ENCODE assay signal across 8 cellular contexts in genomic region chr1:44406761-44407429, GRCh38. TPM values are rescaled to one million over a fixed set of nuclear protein-coding genes. Genes with fewer than 3 reads are reported as not detected.
DNase-seq lines count a peak whose midpoint lies in the region; ATAC-seq and TF ChIP-seq lines count a peak whose summit lies in the region.

No MANE protein-coding gene starts in this region.

- H3K27ac Mint-ChIP-seq in H9 = no peak overlapping the region
- no peak overlapping the region for H3K27ac Mint-ChIP-seq in activated CD8-positive, alpha-beta T cell treated with anti-CD3 and anti-CD28 coated beads for 36 hours

- CTCF ChIA-PET in activated CD8-positive, alpha-beta T cell treated with anti-CD3 and anti-CD28 coated beads for 36 hours (lab: Charles Lee) = no interaction called here

- H4K20me1 ChIP-seq in H9 (ENCODE audit: control insufficient read depth, insufficient read depth, insufficient read length) = no peaks in the 10 kb centered on the region

- no peak overlapping the region for H4K5ac ChIP-seq in H9 (ENCODE audit: insufficient read length, low read depth, low read length)

- peak overlapping the region; percentile 24; the same call in 1 of the 2 replicates for H3K14ac ChIP-seq in H9 (ENCODE audit: insufficient read depth, low read length)

- H3T11ph ChIP-seq in H9 (ENCODE audit: low read length) = no peak overlapping the region

- peaks cover 0 to under 1% (median 0%) of the 10 kb centered on the region in 3 experiments; a peak in 1 of 7 replicates for H3K36me3 Mint-ChIP-seq in H9 (ENCODE audit: insufficient read depth in 1 of 3, low read depth in 3 of 3)
- H3K36me3 Mint-ChIP-seq in activated CD8-positive, alpha-beta T cell treated with anti-CD3 and anti-CD28 coated beads for 36 hours (ENCODE audit: low read depth) = no peaks in the 10 kb centered on the region

- H3K79me1 ChIP-seq in H9 (ENCODE audit: insufficient read depth, low read depth, low read length, poor library complexity, severe bottlenecking) = no peaks in the 10 kb centered on the region

- no peak overlapping the region for H4K8ac ChIP-seq in H9 (replicated peaks; ENCODE audit: insufficient read length, low read depth, low read length)

- H3K27ac ChIP-seq in H9 (ENCODE audit: insufficient read length, low read depth, low read length) (no peak overlapping the region), iPS DF 6.9 (ENCODE audit: low read length) (no peak overlapping the region), spleen (no peak overlapping the region)

- H3K9ac ChIP-seq in H9 (ENCODE audit: extremely low read depth, insufficient read length, low read length) = no peak overlapping the region

- no peaks in the 10 kb centered on the region for H3K79me2 ChIP-seq in H9 (ENCODE audit: insufficient read depth, low read length)

- H2AK5ac ChIP-seq in H9 (ENCODE audit: insufficient read length, low read length) = no peak overlapping the region

- POLR2A ChIA-PET in activated CD8-positive, alpha-beta T cell treated with anti-CD3 and anti-CD28 coated beads for 36 hours (lab: Charles Lee) = interaction anchor here (0.6 kb wide), 1 partner anchor 155 kb away, joined by 3 read pairs; no protein-coding TSS in a partner anchor

- no peak overlapping the region for H4K91ac ChIP-seq in H9 (ENCODE audit: insufficient read length, low read depth, low read length)

- no peaks in the 10 kb centered on the region for H3K9me3 Mint-ChIP-seq in H9
- no peaks in the 10 kb centered on the region for H3K9me3 Mint-ChIP-seq in activated CD8-positive, alpha-beta T cell treated with anti-CD3 and anti-CD28 coated beads for 36 hours

- peak overlapping the region; percentile 88 to 99 for H3K4me3 Mint-ChIP-seq in H9
- peak overlapping the region; percentile 76 for H3K4me3 Mint-ChIP-seq in activated CD8-positive, alpha-beta T cell treated with anti-CD3 and anti-CD28 coated beads for 36 hours

- H2BK12ac ChIP-seq in H9 (ENCODE audit: insufficient read length, low read depth, low read length) = no peak overlapping the region

- H3K4ac ChIP-seq in H9 (ENCODE audit: low read depth, low read length) = no peak overlapping the region

- intact Hi-C loops in activated CD8-positive, alpha-beta T cell treated with anti-CD3 and anti-CD28 coated beads for 36 hours (cut with micrococcal nuclease) = no loop called here
- intact Hi-C loops in spleen (cut with DNase I; ENCODE audit: low total_unique reads) (no loop called here), left colon (cut with DNase I, micrococcal nuclease) (loop anchor here in 1 of 2 donors (10.0 kb wide), 1 partner anchor 248 kb away; no protein-coding TSS in a partner anchor)

- H3K4me2 ChIP-seq in H9 (ENCODE audit: insufficient read depth, insufficient read length, low read length) = peak overlapping the region; percentile 83

- no peak for TF ChIP-seq POLR2A in spleen (IDR thresholded peaks at IDR 0.05)

- H3K4me1 ChIP-seq in H9 (ENCODE audit: insufficient read depth, low read length) (no peaks in the 10 kb centered on the region; the same call in 1 of the 2 replicates), iPS DF 6.9 (ENCODE audit: control insufficient read depth, insufficient read depth, low read length) (no peaks in the 10 kb centered on the region), spleen (peaks cover 27 to 55% (median 49%) of the 10 kb centered on the region in 6 donors)

- TF ChIP-seq CTCF in H9 (conservative IDR thresholded peaks at IDR 0.05) (no peak), spleen (IDR thresholded peaks at IDR 0.05 in 8 of 11, conservative IDR thresholded peaks at IDR 0.05 in 3 of 11) (no peak)
- no peak for TF ChIP-seq CTCF in activated CD8-positive, alpha-beta T cell treated with anti-CD3 and anti-CD28 coated beads for 36 hours (IDR thresholded peaks at IDR 0.05)

- H3K4me1 Mint-ChIP-seq in H9 = peaks cover 9 to 15% of the 10 kb centered on the region in 2 experiments
- peaks cover 12% of the 10 kb centered on the region for H3K4me1 Mint-ChIP-seq in activated CD8-positive, alpha-beta T cell treated with anti-CD3 and anti-CD28 coated beads for 36 hours (ENCODE audit: low read depth)

- no peak overlapping the region for H2AFZ ChIP-seq in H9 (ENCODE audit: low read length)

- H3K27me3 Mint-ChIP-seq in H9 (ENCODE audit: low read depth) = peaks cover 46% of the 10 kb centered on the region
- H3K27me3 Mint-ChIP-seq in activated CD8-positive, alpha-beta T cell treated with anti-CD3 and anti-CD28 coated beads for 36 hours = peaks cover 49% of the 10 kb centered on the region

- H3K56ac ChIP-seq in H9 (ENCODE audit: insufficient read length, low read depth, low read length) = no peak overlapping the region

- no peak for ATAC-seq in activated CD8-positive, alpha-beta T cell treated with anti-CD3 and anti-CD28 coated beads for 36 hours
- ATAC-seq in left colon = no peak
- no peak for ATAC-seq in GM21529 (IDR thresholded peaks at IDR 0.05; ENCODE audit: unreplicated experiment)
- ATAC-seq in GM19035 (IDR thresholded peaks at IDR 0.05; ENCODE audit: unreplicated experiment) = no peak

- no peak overlapping the region for H2BK20ac ChIP-seq in H9 (ENCODE audit: low read depth, low read length, poor library complexity, severe bottlenecking)

- H2BK15ac ChIP-seq in H9 (ENCODE audit: low read depth, low read length) = no peak overlapping the region

- H3K18ac ChIP-seq in H9 (ENCODE audit: insufficient read length, low read depth, low read length) = no peak overlapping the region

- H3K27me3 ChIP-seq in H9 (ENCODE audit: insufficient read depth, low read length) (peaks cover 32% of the 10 kb centered on the region; the same call in 1 of the 2 replicates), iPS DF 6.9 (ENCODE audit: control insufficient read depth, insufficient read depth, low read length) (peaks cover 21% of the 10 kb centered on the region; the same call in 1 of the 2 replicates), spleen (replicated peaks in 1 of 7) (peaks cover 14 to 100% (median 100%) of the 10 kb centered on the region in 7 donors)

- H3K9me3 ChIP-seq in H9 (ENCODE audit: control insufficient read depth, low read depth, low read length) = no peaks in the 10 kb centered on the region
- H3K9me3 ChIP-seq in iPS DF 6.9 (ENCODE audit: control insufficient read depth, insufficient read depth, low read length) = no peaks in the 10 kb centered on the region
- no peaks in the 10 kb centered on the region for H3K9me3 ChIP-seq in spleen

- DNase-seq in H9 (no peak), iPS DF 6.9 (ENCODE audit: low read depth, low spot score) (no peak), spleen (peak; percentile 84), left colon (no peak), NOMO-1 (lab: John Stamatoyannopoulos, UW; ENCODE audit: unreplicated experiment in 2 of 2) (no peak)
- peak; percentile 18 for DNase-seq in activated CD8-positive, alpha-beta T cell treated with anti-CD3 and anti-CD28 coated beads for 36 hours

- H2BK120ac ChIP-seq in H9 (ENCODE audit: low read depth, low read length, poor library complexity, severe bottlenecking) = no peak overlapping the region

- H3K4me3 ChIP-seq in iPS DF 6.9 (ENCODE audit: low read length) (peak overlapping the region; percentile 65; the same call in 1 of the 2 replicates), spleen (peak overlapping the region; percentile 16 to 72 (median 44))

- H2BK5ac ChIP-seq in H9 (ENCODE audit: insufficient read length, low read length) = no peak overlapping the region

- H3K23me2 ChIP-seq in H9 (ENCODE audit: insufficient read length, low read depth, low read length, poor library complexity, severe bottlenecking) = peaks cover 29% of the 10 kb centered on the region

- H3K36me3 ChIP-seq in iPS DF 6.9 (ENCODE audit: control insufficient read depth, insufficient read depth, low read length) = no peaks in the 10 kb centered on the region
- H3K36me3 ChIP-seq in spleen = no peaks in the 10 kb centered on the region

- no peak overlapping the region for H3K23ac ChIP-seq in H9 (ENCODE audit: insufficient read length, low read depth, low read length)

- no CpG with 5 or more reads among the region's 50 CpGs for WGBS in H9 (ENCODE audit: extremely low coverage, insufficient read length, low lambda C conversion rate)
- no CpG with 5 or more reads among the region's 50 CpGs for WGBS in iPS DF 6.9 (ENCODE audit: insufficient coverage, insufficient read length)
- WGBS in spleen, 5 donors = 0 to 2% (median 1%) methylated on average over 33 to 50 of the region's 50 CpGs

RNA-seq across cellular contexts. Expression of gene RNF220, which starts 1.8 kb away (rescaled TPM):
- 109 and 115 TPM in 2 replicates for total RNA-seq in H9 (2021)
- 10 to 100 TPM; 71.9 to 79.1 TPM for total RNA-seq in activated CD8-positive, alpha-beta T cell treated with anti-CD3 and anti-CD28 coated beads for 36 hours
- 100 to 1,000 TPM in 2 of 7 donors, 10 to 100 TPM in 5; 65.8 to 126 (median 75.8) TPM for total RNA-seq in spleen
- 10 to 100 TPM; 59.0 to 99.3 (median 61.1) TPM for polyA plus RNA-seq in spleen
- 10 to 100 TPM; 63.9 to 64.3 TPM for total RNA-seq in left colon

RNA-seq across cellular contexts. Expression of gene ERI3, which starts 51.8 kb away (rescaled TPM):
- 59.7 and 61.6 TPM in 2 replicates for total RNA-seq in H9 (2021)
- total RNA-seq in activated CD8-positive, alpha-beta T cell treated with anti-CD3 and anti-CD28 coated beads for 36 hours = 10 to 100 TPM; 42.3 to 43.3 TPM
- total RNA-seq in spleen = 10 to 100 TPM; 20.1 to 41.1 (median 26.5) TPM
- polyA plus RNA-seq in spleen = 10 to 100 TPM; 25.3 to 29.9 (median 28.0) TPM
- total RNA-seq in left colon = 10 to 100 TPM; 25.3 to 30.3 TPM

Comparison
In these comparisons a context has a peak if more than half of its experiments do, and no peak if none do; other contexts are left out.
1. DNase-seq: peak in activated CD8-positive, alpha-beta T cell treated with anti-CD3 and anti-CD28 coated beads for 36 hours (single experiment) and spleen (single experiment); none in H9 (single experiment), iPS DF 6.9 (single experiment), left colon (0 of 2) and NOMO-1 (0 of 2).